8 cellular contexts compared by ENCODE assay signal in genomic region chr14:24146978-24147760, GRCh38. TPM values are rescaled to one million over a fixed set of nuclear protein-coding genes. Genes with fewer than 3 reads are reported as not detected.
DNase-seq lines count a peak whose midpoint lies in the region; ATAC-seq and TF ChIP-seq lines count a peak whose summit lies in the region.

RNF31 (plus strand) TSS chr14:24147498; CDS start chr14:24147699, 201 bp downstream.

- H3K9me3 ChIP-seq in BE2C: no peaks in the 10 kb centered on the region
- no peaks in the 10 kb centered on the region for H3K9me3 ChIP-seq in colonic mucosa

- H3K4me3 ChIP-seq in BE2C (ENCODE audit: low read depth, low read length): peak within 1 kb of the TSS; percentile 90
- H3K4me3 ChIP-seq in colonic mucosa: peak within 1 kb of the TSS; percentile 94

- peak; percentile 80 for ATAC-seq in HG03460 (IDR thresholded peaks at IDR 0.05; ENCODE audit: unreplicated experiment)

- H3K9ac ChIP-seq in colonic mucosa (ENCODE audit: low read depth in 2 of 2, low read length in 2 of 2): peak within 1 kb of the TSS; percentile 95 to 97

- H3K36me3 ChIP-seq in BE2C (peaks cover 28% of the 10 kb centered on the region), colonic mucosa (peaks cover 20% of the 10 kb centered on the region)

- H3K27me3 ChIP-seq in BE2C (no peaks in the 10 kb centered on the region), colonic mucosa (no peaks in the 10 kb centered on the region)

- intact Hi-C loops in colonic mucosa (cut with DNase I): no loop called here

- no peak for TF ChIP-seq CTCF in BE2C (IDR thresholded peaks at IDR 0.05; ENCODE audit: low read depth, low read length)
- no peak for TF ChIP-seq CTCF in colonic mucosa (IDR thresholded peaks at IDR 0.05)

- peak within 1 kb of the TSS; percentile 99 for H3K27ac ChIP-seq in colonic mucosa

- DNase-seq in BE2C: peak; percentile 98
- peak; percentile 97 for DNase-seq in GM19240 (ENCODE audit: insufficient read length, low spot score)
- DNase-seq in NCI-H526 (lab: John Stamatoyannopoulos, UW): peak; percentile 95 to 99
- DNase-seq in activated CD4-positive, alpha-beta T cell treated with anti-CD3 and anti-CD28 coated beads for 48 hours: peak; percentile 99
- peak; percentile 99 for DNase-seq in colonic mucosa
- peak; percentile 100 for DNase-seq in left kidney (ENCODE audit: low read depth, low spot score)
- DNase-seq in stimulated activated CD4-positive, alpha-beta T cell treated with anti-CD3 and anti-CD28 coated beads, Interleukin-2, amount 100 ng/mL, for 24 hours: peak; percentile 98

- H3K4me1 ChIP-seq in BE2C: no peaks in the 10 kb centered on the region
- peaks cover 20% of the 10 kb centered on the region for H3K4me1 ChIP-seq in colonic mucosa

RNA-seq across cellular contexts. Expression of gene RNF31, which starts in this region (rescaled TPM):
- polyA plus RNA-seq in BE2C (2012; ENCODE audit: insufficient read depth, insufficient read length, low read depth): 107 TPM
- 10 to 100 TPM; 36.1 to 70.4 TPM for total RNA-seq in colonic mucosa

Comparison
In these comparisons a context has a peak if more than half of its experiments do, and no peak if none do; other contexts are left out.
1. Peak in every context shown above with its lines: DNase-seq, ATAC-seq, H3K4me3 ChIP-seq and H3K27ac ChIP-seq.